ENCODE assay signal across 19 cellular contexts in the genomic region with DNA sequence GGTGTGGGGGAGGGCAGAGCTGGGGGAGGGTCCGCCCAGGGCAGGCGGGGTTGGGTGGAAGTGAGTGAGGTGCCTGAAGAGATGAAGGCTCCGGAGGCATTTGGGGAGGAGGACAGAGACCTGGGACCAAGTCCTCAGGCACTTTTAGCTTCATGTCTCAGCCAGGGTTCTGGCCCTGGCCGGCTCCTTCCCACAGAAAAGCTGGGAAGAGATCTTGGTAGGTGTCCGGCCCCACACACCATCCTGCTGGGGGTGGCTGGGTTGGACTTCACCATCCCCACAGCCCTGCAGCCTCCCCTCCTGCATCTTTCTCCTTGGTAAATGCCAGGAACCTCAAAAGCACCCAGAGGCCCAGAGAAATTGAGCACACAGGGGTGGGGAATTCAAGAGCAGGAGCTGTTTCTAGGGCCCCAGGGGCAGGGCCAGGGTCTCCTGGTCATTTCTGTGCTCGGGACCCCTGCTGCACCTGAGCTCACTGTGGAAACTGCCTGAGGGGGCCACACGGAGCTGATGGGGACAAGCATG.
DNase-seq lines count a peak whose midpoint lies in the region; ATAC-seq and TF ChIP-seq lines count a peak whose summit lies in the region.
"Had no signal": no experiment of that assay in that cellular context is flagged by ENCODE, and none has a peak within 500 bp of the region (broad histone marks: within the 10 kb centered on the region; RNA-seq: fewer than 3 reads in every experiment).

No MANE protein-coding gene starts in this region.

- H3K4me1 ChIP-seq in Panc1 (ENCODE audit: control insufficient read depth, insufficient read depth, low read length) (no peaks in the 10 kb centered on the region), right cardiac atrium (ENCODE audit: control insufficient read depth, insufficient read depth, low read length) (no peaks in the 10 kb centered on the region), testis (no peaks in the 10 kb centered on the region)
- H3K4me1 ChIP-seq in effector memory CD4-positive, alpha-beta T cell (ENCODE audit: control insufficient read depth, insufficient read depth, low read length, poor library complexity, severe bottlenecking): peaks cover 3% of the 10 kb centered on the region

- H3K4me3 Mint-ChIP-seq in activated naive CD4-positive, alpha-beta T cell treated with anti-CD3 and anti-CD28 coated beads for 36 hours: no peak overlapping the region
- H3K4me3 Mint-ChIP-seq: activated CD8-positive, alpha-beta T cell treated with anti-CD3 and anti-CD28 coated beads for 36 hours; activated naive CD8-positive, alpha-beta T cell treated with anti-CD3 and anti-CD28 coated beads for 36 hours; activated T-cell treated with anti-CD3 and anti-CD28 coated beads, Interleukin-2, amount 50 U/mL, for 24 hours had no signal

- no peaks in the 10 kb centered on the region for H3K36me3 Mint-ChIP-seq in activated naive CD4-positive, alpha-beta T cell treated with anti-CD3 and anti-CD28 coated beads for 36 hours (ENCODE audit: low read depth)
- H3K36me3 Mint-ChIP-seq: CD4-positive, CD25-positive, alpha-beta regulatory T cell had no signal

- no peaks in the 10 kb centered on the region for H3K27me3 Mint-ChIP-seq in activated naive CD4-positive, alpha-beta T cell treated with anti-CD3 and anti-CD28 coated beads for 36 hours (ENCODE audit: low read depth)
- H3K27me3 Mint-ChIP-seq: activated CD8-positive, alpha-beta T cell treated with anti-CD3 and anti-CD28 coated beads for 36 hours; activated naive CD8-positive, alpha-beta T cell treated with anti-CD3 and anti-CD28 coated beads for 36 hours; activated T-cell treated with anti-CD3 and anti-CD28 coated beads, Interleukin-2, amount 50 U/mL, for 24 hours had no signal

- H3K27ac ChIP-seq in Panc1 (ENCODE audit: low read length): no peak overlapping the region
- H3K27ac ChIP-seq in right cardiac atrium (ENCODE audit: low read length): no peak overlapping the region
- no peak overlapping the region for H3K27ac ChIP-seq in testis
- no peak overlapping the region for H3K27ac ChIP-seq in effector memory CD4-positive, alpha-beta T cell (ENCODE audit: insufficient read depth, low read length, poor library complexity, severe bottlenecking)
- H3K27ac ChIP-seq: A549, GM23248, left lung had no signal

- no peak for TF ChIP-seq POLR2A in testis (IDR thresholded peaks at IDR 0.05)

- ATAC-seq in Panc1 (0 out of 2 replicates have a peak, but pooled peaks have one; percentile 7), right cardiac atrium (no peak), HG03135 (IDR thresholded peaks at IDR 0.05; ENCODE audit: unreplicated experiment) (no peak)
- ATAC-seq: A549; activated CD8-positive, alpha-beta T cell treated with anti-CD3 and anti-CD28 coated beads for 36 hours; left lung had no signal

- 43% methylated on average over 7 of the region's 7 CpGs for WGBS in right cardiac atrium
- 47 to 70% methylated on average over 5 to 7 of the region's 7 CpGs for WGBS in testis, 2 donors

- POLR2A ChIA-PET in Panc1 (lab: Charles Lee): no interaction called here

- H3K27ac Mint-ChIP-seq in activated naive CD4-positive, alpha-beta T cell treated with anti-CD3 and anti-CD28 coated beads for 36 hours: no peak overlapping the region
- H3K27ac Mint-ChIP-seq: activated CD8-positive, alpha-beta T cell treated with anti-CD3 and anti-CD28 coated beads for 36 hours; activated naive CD8-positive, alpha-beta T cell treated with anti-CD3 and anti-CD28 coated beads for 36 hours; activated T-cell treated with anti-CD3 and anti-CD28 coated beads, Interleukin-2, amount 50 U/mL, for 24 hours; CD4-positive, CD25-positive, alpha-beta regulatory T cell had no signal

- no peaks in the 10 kb centered on the region for H3K27me3 ChIP-seq in Panc1 (ENCODE audit: control insufficient read depth, insufficient read depth, low read length)
- H3K27me3 ChIP-seq in right cardiac atrium (ENCODE audit: control insufficient read depth, insufficient read depth): no peaks in the 10 kb centered on the region
- no peaks in the 10 kb centered on the region for H3K27me3 ChIP-seq in testis
- no peaks in the 10 kb centered on the region for H3K27me3 ChIP-seq in effector memory CD4-positive, alpha-beta T cell (replicated peaks; ENCODE audit: control insufficient read depth, insufficient read depth, low read length, poor library complexity, severe bottlenecking)

- in situ Hi-C loops in Panc1 (cut with HindIII; ENCODE audit: low pct_unique_long_range_greater_than_20kb, low sequenced_read_pairs): no loop called here

- H3K36me3 ChIP-seq in Panc1 (ENCODE audit: control insufficient read depth, insufficient read depth, low read length) (no peaks in the 10 kb centered on the region), testis (ENCODE audit: low read depth, missing control alignments) (no peaks in the 10 kb centered on the region)
- H3K36me3 ChIP-seq in effector memory CD4-positive, alpha-beta T cell (ENCODE audit: control insufficient read depth, insufficient read depth, low read length): no peaks in the 10 kb centered on the region
- H3K36me3 ChIP-seq: left lung had no signal

- CTCF ChIA-PET in activated naive CD4-positive, alpha-beta T cell treated with anti-CD3 and anti-CD28 coated beads for 36 hours (lab: Charles Lee): interaction anchor here (0.5 kb wide), 1 partner anchor 193 kb away, joined by 4 read pairs; no protein-coding TSS in a partner anchor
- CTCF ChIA-PET in Panc1 (lab: Charles Lee): interaction anchor here (0.6 kb wide), 1 partner anchor 306 kb away, joined by 3 read pairs; no protein-coding TSS in a partner anchor

- no peaks in the 10 kb centered on the region for H3K9me3 Mint-ChIP-seq in activated naive CD4-positive, alpha-beta T cell treated with anti-CD3 and anti-CD28 coated beads for 36 hours
- H3K9me3 Mint-ChIP-seq: activated CD8-positive, alpha-beta T cell treated with anti-CD3 and anti-CD28 coated beads for 36 hours; activated naive CD8-positive, alpha-beta T cell treated with anti-CD3 and anti-CD28 coated beads for 36 hours; activated T-cell treated with anti-CD3 and anti-CD28 coated beads, Interleukin-2, amount 50 U/mL, for 24 hours had no signal

- H3K4me3 ChIP-seq in Panc1 (ENCODE audit: low read depth in 2 of 2, low read length in 2 of 2) (no peak overlapping the region), right cardiac atrium (ENCODE audit: low read length) (no peak overlapping the region), testis (no peak overlapping the region)
- H3K4me3 ChIP-seq in effector memory CD4-positive, alpha-beta T cell (ENCODE audit: insufficient read depth, low read depth, low read length, poor library complexity, severe bottlenecking): no peak overlapping the region
- H3K4me3 ChIP-seq: A549, GM23248, left lung had no signal

- H3K9me3 ChIP-seq in Panc1 (ENCODE audit: control insufficient read depth, insufficient read depth, low read depth, low read length) (no peaks in the 10 kb centered on the region), right cardiac atrium (ENCODE audit: control insufficient read depth, low read length) (no peaks in the 10 kb centered on the region), testis (no peaks in the 10 kb centered on the region)
- H3K9me3 ChIP-seq in effector memory CD4-positive, alpha-beta T cell (ENCODE audit: control insufficient read depth, low read length): no peaks in the 10 kb centered on the region
- H3K9me3 ChIP-seq: A549, left lung had no signal

- TF ChIP-seq CTCF in Panc1 (IDR thresholded peaks at IDR 0.05) (no peak), testis (IDR thresholded peaks at IDR 0.05) (no peak)

- no TSS peak for BruUV-seq in Panc1 (replicated peaks; lab: Mats Ljungman, UMichigan)

- peaks cover 5% of the 10 kb centered on the region for H3K4me1 Mint-ChIP-seq in activated naive CD4-positive, alpha-beta T cell treated with anti-CD3 and anti-CD28 coated beads for 36 hours (ENCODE audit: low read depth)

- intact Hi-C loops in activated naive CD4-positive, alpha-beta T cell treated with anti-CD3 and anti-CD28 coated beads for 36 hours (cut with micrococcal nuclease): loop anchor here (5.0 kb wide), 1 partner anchor 238 kb away; a partner anchor contains a TSS
- intact Hi-C loops in Panc1 (cut with micrococcal nuclease; ENCODE audit: unreplicated experiment): no loop called here
- intact Hi-C loops in right cardiac atrium (cut with DNase I): no loop called here
- intact Hi-C loops in testis (cut with DNase I; ENCODE audit: low total_unique reads): no loop called here

- DNase-seq in activated naive CD4-positive, alpha-beta T cell treated with anti-CD3 and anti-CD28 coated beads for 36 hours: peak; percentile 3
- no peak for DNase-seq in activated naive CD4-positive, alpha-beta T cell treated with Interleukin-2 at 50 U/mL for 16 hours
- no peak for DNase-seq in Panc1 (ENCODE audit: low read depth, low spot score)
- DNase-seq in right cardiac atrium: peak; percentile 4 to 42 (median 8)
- peak; percentile 2 for DNase-seq in testis
- DNase-seq in effector memory CD4-positive, alpha-beta T cell: no peak
- DNase-seq in NCI-H187 treated with DMSO at 0.1 percent for 48 hours (lab: John Stamatoyannopoulos, UW): no peak
- DNase-seq: activated CD8-positive, alpha-beta T cell treated with anti-CD3 and anti-CD28 coated beads for 36 hours; activated naive CD8-positive, alpha-beta T cell treated with anti-CD3 and anti-CD28 coated beads for 36 hours; CD4-positive, CD25-positive, alpha-beta regulatory T cell; GF-D8; GM23248; KG1; NCI-H69; stimulated activated CD8-positive, alpha-beta memory T cell treated with anti-CD3 and anti-CD28 coated beads, Interleukin-4, amount 100 ng/mL, for 48 hours had no signal

Comparison
In these comparisons a context has a peak if more than half of its experiments do, and no peak if none do; other contexts are left out.
1. DNase-seq: peak in activated naive CD4-positive, alpha-beta T cell treated with anti-CD3 and anti-CD28 coated beads for 36 hours (single experiment), right cardiac atrium (3 of 3) and testis (single experiment); none in activated naive CD4-positive, alpha-beta T cell treated with Interleukin-2 at 50 U/mL for 16 hours (single experiment), Panc1 (single experiment), effector memory CD4-positive, alpha-beta T cell (0 of 3) and NCI-H187 treated with DMSO at 0.1 percent for 48 hours (single experiment).